Comparison of ENCODE assay signal across 1 cellular context in the genomic region with DNA sequence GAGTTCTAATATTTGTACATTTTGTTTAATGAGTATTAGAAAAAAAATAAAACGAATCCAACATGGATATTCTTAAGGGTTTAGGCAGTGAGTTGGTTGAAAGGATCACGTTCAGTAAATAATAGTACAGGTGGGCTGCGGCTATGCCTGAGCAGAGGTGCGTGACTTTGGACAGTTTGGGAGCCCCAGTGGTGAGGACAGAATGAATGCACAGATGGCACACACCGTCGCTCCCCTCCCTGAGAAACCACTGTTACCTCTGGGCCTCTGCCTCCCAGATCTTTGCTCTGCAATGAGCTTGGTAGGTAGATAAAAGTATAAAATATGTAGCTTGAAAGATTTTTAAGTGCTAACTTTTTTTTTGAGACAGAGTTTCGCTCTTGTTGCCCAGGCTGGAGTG.
TF ChIP-seq lines count a peak whose summit lies in the region.

No MANE protein-coding gene starts in this region.

TF ChIP-seq in HepG2, 621 proteins besides CTCF, POLR2A, EP300 and RAD21:
- TF ChIP-seq, protein P1, sequence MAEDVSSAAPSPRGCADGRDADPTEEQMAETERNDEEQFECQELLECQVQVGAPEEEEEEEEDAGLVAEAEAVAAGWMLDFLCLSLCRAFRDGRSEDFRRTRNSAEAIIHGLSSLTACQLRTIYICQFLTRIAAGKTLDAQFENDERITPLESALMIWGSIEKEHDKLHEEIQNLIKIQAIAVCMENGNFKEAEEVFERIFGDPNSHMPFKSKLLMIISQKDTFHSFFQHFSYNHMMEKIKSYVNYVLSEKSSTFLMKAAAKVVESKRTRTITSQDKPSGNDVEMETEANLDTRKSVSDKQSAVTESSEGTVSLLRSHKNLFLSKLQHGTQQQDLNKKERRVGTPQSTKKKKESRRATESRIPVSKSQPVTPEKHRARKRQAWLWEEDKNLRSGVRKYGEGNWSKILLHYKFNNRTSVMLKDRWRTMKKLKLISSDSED (CRISPR knock-in tag; IDR thresholded peaks at IDR 0.05), result no peak
- TF ChIP-seq SMARCC2 (IDR thresholded peaks at IDR 0.05) (no peak), ZNF10 (CRISPR knock-in tag; IDR thresholded peaks at IDR 0.05; ENCODE audit: borderline replicate concordance, low read depth) (no peak), ZNF605 (CRISPR knock-in tag; IDR thresholded peaks at IDR 0.05) (no peak), SALL2 (CRISPR knock-in tag; IDR thresholded peaks at IDR 0.05) (no peak), ZNF564 (CRISPR knock-in tag; IDR thresholded peaks at IDR 0.05) (no peak), DMAP1 (CRISPR knock-in tag; IDR thresholded peaks at IDR 0.05) (no peak), ZNF367 (CRISPR knock-in tag; IDR thresholded peaks at IDR 0.05; ENCODE audit: borderline replicate concordance) (no peak), ZNF775 (CRISPR knock-in tag; IDR thresholded peaks at IDR 0.05; ENCODE audit: borderline replicate concordance) (no peak), ZSCAN9 (CRISPR knock-in tag; IDR thresholded peaks at IDR 0.05; ENCODE audit: borderline replicate concordance) (no peak), NCOA1 (CRISPR knock-in tag; IDR thresholded peaks at IDR 0.05) (no peak)
- TF ChIP-seq, protein P2, sequence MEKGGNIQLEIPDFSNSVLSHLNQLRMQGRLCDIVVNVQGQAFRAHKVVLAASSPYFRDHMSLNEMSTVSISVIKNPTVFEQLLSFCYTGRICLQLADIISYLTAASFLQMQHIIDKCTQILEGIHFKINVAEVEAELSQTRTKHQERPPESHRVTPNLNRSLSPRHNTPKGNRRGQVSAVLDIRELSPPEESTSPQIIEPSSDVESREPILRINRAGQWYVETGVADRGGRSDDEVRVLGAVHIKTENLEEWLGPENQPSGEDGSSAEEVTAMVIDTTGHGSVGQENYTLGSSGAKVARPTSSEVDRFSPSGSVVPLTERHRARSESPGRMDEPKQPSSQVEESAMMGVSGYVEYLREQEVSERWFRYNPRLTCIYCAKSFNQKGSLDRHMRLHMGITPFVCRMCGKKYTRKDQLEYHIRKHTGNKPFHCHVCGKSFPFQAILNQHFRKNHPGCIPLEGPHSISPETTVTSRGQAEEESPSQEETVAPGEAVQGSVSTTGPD (CRISPR knock-in tag; IDR thresholded peaks at IDR 0.05), result no peak
- TF ChIP-seq, protein P3, sequence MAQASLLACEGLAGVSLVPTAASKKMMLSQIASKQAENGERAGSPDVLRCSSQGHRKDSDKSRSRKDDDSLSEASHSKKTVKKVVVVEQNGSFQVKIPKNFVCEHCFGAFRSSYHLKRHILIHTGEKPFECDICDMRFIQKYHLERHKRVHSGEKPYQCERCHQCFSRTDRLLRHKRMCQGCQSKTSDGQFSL (CRISPR knock-in tag; IDR thresholded peaks at IDR 0.05), result no peak
- TF ChIP-seq, protein P4, sequence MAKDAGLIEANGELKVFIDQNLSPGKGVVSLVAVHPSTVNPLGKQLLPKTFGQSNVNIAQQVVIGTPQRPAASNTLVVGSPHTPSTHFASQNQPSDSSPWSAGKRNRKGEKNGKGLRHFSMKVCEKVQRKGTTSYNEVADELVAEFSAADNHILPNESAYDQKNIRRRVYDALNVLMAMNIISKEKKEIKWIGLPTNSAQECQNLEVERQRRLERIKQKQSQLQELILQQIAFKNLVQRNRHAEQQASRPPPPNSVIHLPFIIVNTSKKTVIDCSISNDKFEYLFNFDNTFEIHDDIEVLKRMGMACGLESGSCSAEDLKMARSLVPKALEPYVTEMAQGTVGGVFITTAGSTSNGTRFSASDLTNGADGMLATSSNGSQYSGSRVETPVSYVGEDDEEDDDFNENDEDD (CRISPR knock-in tag; IDR thresholded peaks at IDR 0.05; ENCODE audit: borderline replicate concordance), result no peak
- TF ChIP-seq, protein P5, sequence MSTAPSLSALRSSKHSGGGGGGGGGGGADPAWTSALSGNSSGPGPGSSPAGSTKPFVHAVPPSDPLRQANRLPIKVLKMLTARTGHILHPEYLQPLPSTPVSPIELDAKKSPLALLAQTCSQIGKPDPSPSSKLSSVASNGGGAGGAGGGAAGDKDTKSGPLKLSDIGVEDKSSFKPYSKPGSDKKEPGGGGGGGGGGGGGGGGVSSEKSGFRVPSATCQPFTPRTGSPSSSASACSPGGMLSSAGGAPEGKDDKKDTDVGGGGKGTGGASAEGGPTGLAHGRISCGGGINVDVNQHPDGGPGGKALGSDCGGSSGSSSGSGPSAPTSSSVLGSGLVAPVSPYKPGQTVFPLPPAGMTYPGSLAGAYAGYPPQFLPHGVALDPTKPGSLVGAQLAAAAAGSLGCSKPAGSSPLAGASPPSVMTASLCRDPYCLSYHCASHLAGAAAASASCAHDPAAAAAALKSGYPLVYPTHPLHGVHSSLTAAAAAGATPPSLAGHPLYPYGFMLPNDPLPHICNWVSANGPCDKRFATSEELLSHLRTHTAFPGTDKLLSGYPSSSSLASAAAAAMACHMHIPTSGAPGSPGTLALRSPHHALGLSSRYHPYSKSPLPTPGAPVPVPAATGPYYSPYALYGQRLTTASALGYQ (CRISPR knock-in tag; IDR thresholded peaks at IDR 0.05), result no peak
- TF ChIP-seq, protein P6, sequence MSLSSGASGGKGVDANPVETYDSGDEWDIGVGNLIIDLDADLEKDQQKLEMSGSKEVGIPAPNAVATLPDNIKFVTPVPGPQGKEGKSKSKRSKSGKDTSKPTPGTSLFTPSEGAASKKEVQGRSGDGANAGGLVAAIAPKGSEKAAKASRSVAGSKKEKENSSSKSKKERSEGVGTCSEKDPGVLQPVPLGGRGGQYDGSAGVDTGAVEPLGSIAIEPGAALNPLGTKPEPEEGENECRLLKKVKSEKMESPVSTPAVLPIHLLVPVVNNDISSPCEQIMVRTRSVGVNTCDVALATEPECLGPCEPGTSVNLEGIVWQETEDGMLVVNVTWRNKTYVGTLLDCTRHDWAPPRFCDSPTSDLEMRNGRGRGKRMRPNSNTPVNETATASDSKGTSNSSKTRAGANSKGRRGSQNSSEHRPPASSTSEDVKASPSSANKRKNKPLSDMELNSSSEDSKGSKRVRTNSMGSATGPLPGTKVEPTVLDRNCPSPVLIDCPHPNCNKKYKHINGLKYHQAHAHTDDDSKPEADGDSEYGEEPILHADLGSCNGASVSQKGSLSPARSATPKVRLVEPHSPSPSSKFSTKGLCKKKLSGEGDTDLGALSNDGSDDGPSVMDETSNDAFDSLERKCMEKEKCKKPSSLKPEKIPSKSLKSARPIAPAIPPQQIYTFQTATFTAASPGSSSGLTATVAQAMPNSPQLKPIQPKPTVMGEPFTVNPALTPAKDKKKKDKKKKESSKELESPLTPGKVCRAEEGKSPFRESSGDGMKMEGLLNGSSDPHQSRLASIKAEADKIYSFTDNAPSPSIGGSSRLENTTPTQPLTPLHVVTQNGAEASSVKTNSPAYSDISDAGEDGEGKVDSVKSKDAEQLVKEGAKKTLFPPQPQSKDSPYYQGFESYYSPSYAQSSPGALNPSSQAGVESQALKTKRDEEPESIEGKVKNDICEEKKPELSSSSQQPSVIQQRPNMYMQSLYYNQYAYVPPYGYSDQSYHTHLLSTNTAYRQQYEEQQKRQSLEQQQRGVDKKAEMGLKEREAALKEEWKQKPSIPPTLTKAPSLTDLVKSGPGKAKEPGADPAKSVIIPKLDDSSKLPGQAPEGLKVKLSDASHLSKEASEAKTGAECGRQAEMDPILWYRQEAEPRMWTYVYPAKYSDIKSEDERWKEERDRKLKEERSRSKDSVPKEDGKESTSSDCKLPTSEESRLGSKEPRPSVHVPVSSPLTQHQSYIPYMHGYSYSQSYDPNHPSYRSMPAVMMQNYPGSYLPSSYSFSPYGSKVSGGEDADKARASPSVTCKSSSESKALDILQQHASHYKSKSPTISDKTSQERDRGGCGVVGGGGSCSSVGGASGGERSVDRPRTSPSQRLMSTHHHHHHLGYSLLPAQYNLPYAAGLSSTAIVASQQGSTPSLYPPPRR (CRISPR knock-in tag; IDR thresholded peaks at IDR 0.05; ENCODE audit: borderline replicate concordance), result no peak
